1 cellular context compared by ENCODE assay signal in the genomic region with DNA sequence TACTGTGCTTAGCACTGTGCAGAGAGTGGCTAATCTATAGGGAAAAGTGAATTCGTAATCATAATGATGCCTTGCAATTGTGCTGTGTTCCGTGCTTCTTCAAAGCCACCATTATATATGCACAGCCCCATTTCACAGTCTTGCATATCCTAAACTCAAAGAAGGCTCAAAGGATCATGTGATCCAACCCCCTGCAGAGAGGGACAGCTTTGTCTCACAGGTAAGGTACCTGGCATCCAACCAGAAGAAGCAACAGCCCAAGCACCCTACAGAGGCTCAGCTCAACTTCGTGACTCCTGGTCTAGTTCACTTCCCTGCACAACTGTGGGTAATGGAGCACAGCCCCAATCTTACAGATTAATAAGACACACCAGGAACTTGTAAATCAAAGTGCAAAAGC.
TF ChIP-seq lines count a peak whose summit lies in the region.

No MANE protein-coding gene starts in this region.

TF ChIP-seq in H1, 55 proteins besides CTCF, POLR2A, EP300 and RAD21:
- no peak for TF ChIP-seq FOSL1 (IDR thresholded peaks at IDR 0.05; ENCODE audit: insufficient read depth, low read depth, low read length)
- TF ChIP-seq, protein P1, sequence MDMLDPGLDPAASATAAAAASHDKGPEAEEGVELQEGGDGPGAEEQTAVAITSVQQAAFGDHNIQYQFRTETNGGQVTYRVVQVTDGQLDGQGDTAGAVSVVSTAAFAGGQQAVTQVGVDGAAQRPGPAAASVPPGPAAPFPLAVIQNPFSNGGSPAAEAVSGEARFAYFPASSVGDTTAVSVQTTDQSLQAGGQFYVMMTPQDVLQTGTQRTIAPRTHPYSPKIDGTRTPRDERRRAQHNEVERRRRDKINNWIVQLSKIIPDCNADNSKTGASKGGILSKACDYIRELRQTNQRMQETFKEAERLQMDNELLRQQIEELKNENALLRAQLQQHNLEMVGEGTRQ (IDR thresholded peaks at IDR 0.05; ENCODE audit: low read length): peak; percentile 34; the same call in 1 of the 2 replicates
